Comparison of ENCODE assay signal across 10 cellular contexts in genomic region chr10:98374176-98374969, GRCh38. TPM values are rescaled to one million over a fixed set of nuclear protein-coding genes. Genes with fewer than 3 reads are reported as not detected.
A peak's percentile ranks its signal among the peaks of the same experiment; 100 is the strongest.
DNase-seq lines count a peak whose midpoint lies in the region; ATAC-seq and TF ChIP-seq lines count a peak whose summit lies in the region.
"Had no signal": no experiment of that assay in that cellular context is flagged by ENCODE, and none has a peak within 500 bp of the region (broad histone marks: within the 10 kb centered on the region; RNA-seq: fewer than 3 reads in every experiment).

No MANE protein-coding gene starts in this region.

- H3K9me3 ChIP-seq in Caco-2 = no peaks in the 10 kb centered on the region

- no peaks in the 10 kb centered on the region for H3K27me3 ChIP-seq in Caco-2 (replicated peaks; ENCODE audit: control insufficient read depth, insufficient read depth, low read length)

- H3K4me3 ChIP-seq in skeletal muscle cell (ENCODE audit: low read depth, low read length) = no peak overlapping the region
- no peak overlapping the region for H3K4me3 ChIP-seq in Caco-2 (ENCODE audit: low read depth, low read length)

- H3K4me3 Mint-ChIP-seq in Caco-2 (ENCODE audit: unreplicated experiment) = no peak overlapping the region

- no peaks in the 10 kb centered on the region for H3K4me1 ChIP-seq in Caco-2

- no peaks in the 10 kb centered on the region for H3K9me3 Mint-ChIP-seq in Caco-2 (ENCODE audit: unreplicated experiment)

- H3K27ac Mint-ChIP-seq in Caco-2 (ENCODE audit: unreplicated experiment) = no peak overlapping the region

- peak; percentile 17 for DNase-seq in NCI-H2107 treated with DMSO at 0.1 percent for 48 hours (lab: John Stamatoyannopoulos, UW; ENCODE audit: unreplicated experiment)
- DNase-seq in NCI-H2107 (lab: John Stamatoyannopoulos, UW) = no peak
- DNase-seq in NCI-H748 (lab: John Stamatoyannopoulos, UW; ENCODE audit: unreplicated experiment) = peak; percentile 52
- peak; percentile 50 for DNase-seq in fibroblast of peridontal ligament (ENCODE audit: extremely low read depth)
- peak; percentile 52 for DNase-seq in skeletal muscle cell (ENCODE audit: low read depth)
- DNase-seq in NCI-H128 (lab: John Stamatoyannopoulos, UW; ENCODE audit: unreplicated experiment) = no peak
- DNase-seq in Caco-2 = no peak
- DNase-seq: activated gamma-delta T cell treated with Interleukin-2 at 50 U/mL for 16 hours; stimulated activated CD4-positive, alpha-beta T cell treated with anti-CD3 and anti-CD28 coated beads, Interleukin-4, amount 100 ng/mL, for 4 hours had no signal

- TF ChIP-seq CTCF in Caco-2 (IDR thresholded peaks at IDR 0.05; ENCODE audit: insufficient read depth in 1 of 2, low read depth in 1 of 2, low read length in 1 of 2, severe bottlenecking in 1 of 2, unreplicated experiment in 1 of 2) = no peak

- no peaks in the 10 kb centered on the region for H3K36me3 Mint-ChIP-seq in Caco-2 (ENCODE audit: insufficient read depth, unreplicated experiment)

- intact Hi-C loops in Caco-2 (cut with micrococcal nuclease; ENCODE audit: unreplicated experiment) = no loop called here

- BruUV-seq in Caco-2 (replicated peaks; lab: Mats Ljungman, UMichigan) = no TSS peak

- POLR2A ChIA-PET in Caco-2 (lab: Charles Lee) = no interaction called here

- peaks cover 19% of the 10 kb centered on the region for H3K27me3 Mint-ChIP-seq in Caco-2 (ENCODE audit: insufficient read depth, unreplicated experiment)

- CTCF ChIA-PET in Caco-2 (lab: Charles Lee) = no interaction called here

- no peak for ATAC-seq in GM21529 (IDR thresholded peaks at IDR 0.05; ENCODE audit: unreplicated experiment)

- H3K36me3 ChIP-seq in Caco-2 (ENCODE audit: control insufficient read depth, insufficient read depth, low read length) = no peaks in the 10 kb centered on the region

- H3K4me1 Mint-ChIP-seq in Caco-2 (ENCODE audit: low read depth, unreplicated experiment) = no peaks in the 10 kb centered on the region

RNA-seq across cellular contexts. Expression of gene PYROXD2, which starts 40.6 kb away (rescaled TPM):
- 2.2 and 4.9 TPM in 2 replicates for total RNA-seq in Caco-2 (2022)

Comparison
In these comparisons a context has a peak if more than half of its experiments do, and no peak if none do; other contexts are left out.
1. DNase-seq: peak in NCI-H2107 treated with DMSO at 0.1 percent for 48 hours (single experiment), NCI-H748 (single experiment), fibroblast of peridontal ligament (single experiment) and skeletal muscle cell (single experiment); none in NCI-H2107 (single experiment), NCI-H128 (single experiment) and Caco-2 (0 of 2).